Comparison of ENCODE assay signal across 23 cellular contexts in genomic region chr1:164470996-164471395, GRCh38.
"Had no signal": no experiment of that assay in that cellular context is flagged by ENCODE, and none has a peak within 500 bp of the region (broad histone marks: within the 10 kb centered on the region; RNA-seq: fewer than 3 reads in every experiment).

No MANE protein-coding gene starts in this region.

- ATAC-seq: HepG2 had no signal

- H3K36me3 ChIP-seq: SJSA1 had no signal

- FAIRE-seq: HepG2, RCC 7860 had no signal

- H3K27ac ChIP-seq: SJSA1, SK-N-MC had no signal

- H3K4me1 ChIP-seq: SJSA1 had no signal

- H3K4me3 ChIP-seq: SJSA1, SK-N-MC had no signal

- DNase-seq: IMR-90, Karpas-422, KG1, MM.1S, NCI-H1092 treated with DMSO at 0.1 percent for 48 hours, NCI-H1436, NCI-H187, NCI-H2029, NCI-H2081 treated with DMSO at 0.1 percent for 48 hours, NCI-H2171, NCI-H226, NCI-H446, NCI-H510A, NCI-H524 treated with DMSO at 0.1 percent for 48 hours, NCI-H69, NCI-H774, Right ventricle myocardium superior, RPMI8226, SIG-M5 had no signal

- H3K9me3 ChIP-seq: SJSA1 had no signal

- H3K27me3 ChIP-seq: SJSA1 had no signal
